ENCODE assay signal across 20 cellular contexts in genomic region chr2:151091583-151091982, GRCh38.
A peak's percentile ranks its signal among the peaks of the same experiment; 100 is the strongest.
DNase-seq lines count a peak whose midpoint lies in the region; ATAC-seq lines count a peak whose summit lies in the region.
"Had no signal": no experiment of that assay in that cellular context is flagged by ENCODE, and none has a peak within 500 bp of the region (broad histone marks: within the 10 kb centered on the region; RNA-seq: fewer than 3 reads in every experiment).

No MANE protein-coding gene starts in this region.

- H3K27me3 ChIP-seq in MG63 (no peaks in the 10 kb centered on the region), mesendoderm (ENCODE audit: insufficient read depth, low read length, poor library complexity) (no peaks in the 10 kb centered on the region)

- H2BK5ac ChIP-seq in mesendoderm (ENCODE audit: low read length) = no peak overlapping the region

- H3K23ac ChIP-seq in mesendoderm (ENCODE audit: low read length) = no peak overlapping the region

- H3K56ac ChIP-seq in mesendoderm (ENCODE audit: low read length) = no peak overlapping the region

- no peaks in the 10 kb centered on the region for H3K79me2 ChIP-seq in mesendoderm (ENCODE audit: control insufficient read depth, insufficient read depth, low read length)

- no peak overlapping the region for H3K27ac ChIP-seq in mesendoderm (ENCODE audit: low read depth, low read length)
- H3K27ac ChIP-seq: 22Rv1, A549 had no signal

- H3K79me1 ChIP-seq in mesendoderm (ENCODE audit: low read length) = no peaks in the 10 kb centered on the region

- H3K4me1 ChIP-seq in mesendoderm (ENCODE audit: control insufficient read depth, low read depth, low read length) = no peaks in the 10 kb centered on the region
- H3K4me1 ChIP-seq: A549 had no signal

- ATAC-seq in GM18502 (IDR thresholded peaks at IDR 0.05; ENCODE audit: poor library complexity, unreplicated experiment) = no peak
- ATAC-seq: A549, GM12878, GM23338 had no signal

- H3K4ac ChIP-seq in mesendoderm (ENCODE audit: low read depth, low read length) = no peak overlapping the region

- H3K9me3 ChIP-seq in MG63 = no peaks in the 10 kb centered on the region
- H3K9me3 ChIP-seq: A549 had no signal

- H3K18ac ChIP-seq in mesendoderm (ENCODE audit: low read length) = no peak overlapping the region

- peak overlapping the region; percentile 86 for H4K8ac ChIP-seq in mesendoderm (ENCODE audit: low read depth, low read length)

- no peak overlapping the region for H2BK15ac ChIP-seq in mesendoderm (replicated peaks; ENCODE audit: low read depth)

- H3K36me3 ChIP-seq in MG63 (no peaks in the 10 kb centered on the region), mesendoderm (ENCODE audit: control insufficient read depth, insufficient read depth, low read length) (no peaks in the 10 kb centered on the region)

- no peak overlapping the region for H4K5ac ChIP-seq in mesendoderm (ENCODE audit: low read length)

- no peak overlapping the region for H3K4me2 ChIP-seq in mesendoderm (ENCODE audit: low read length)
- H3K4me2 ChIP-seq: A549, GM23338 had no signal

- no peak overlapping the region for H3K9ac ChIP-seq in mesendoderm (ENCODE audit: low read length)

- H3K4me3 ChIP-seq in MG63 (no peak overlapping the region), mesendoderm (ENCODE audit: low read length) (no peak overlapping the region)
- H3K4me3 ChIP-seq: A549, GM12878, GM23338 had no signal

- no CpG with 5 or more reads among the region's 3 CpGs for WGBS in mesendoderm (ENCODE audit: extremely low coverage, insufficient coverage, low lambda C conversion rate)

- DNase-seq in AG20443 (ENCODE audit: low spot score) (peak; percentile 18), MG63 (peak; percentile 1), mesendoderm (no peak), superior temporal gyrus (ENCODE audit: extremely low spot score) (peak; percentile 50), Kasumi-1 (lab: John Stamatoyannopoulos, UW) (no peak)
- DNase-seq in activated CD4-positive, alpha-beta T cell treated with anti-CD3 and anti-CD28 coated beads, Interleukin-2, amount 50 U/mL, for 4 hours = no peak
- DNase-seq: C1 segment of cervical spinal cord; CD4-positive, CD25-positive, alpha-beta regulatory T cell; CD8-positive, alpha-beta memory T cell; COR-L47; DMS 273 treated with DMSO at 0.1 percent for 48 hours; DMS53; DND-41; EL; HCEC 1CT had no signal

- no peak overlapping the region for H2BK120ac ChIP-seq in mesendoderm (ENCODE audit: low read depth, low read length)

- no peak overlapping the region for H2AK5ac ChIP-seq in mesendoderm (ENCODE audit: low read length)

Comparison
In these comparisons a context has a peak if more than half of its experiments do, and no peak if none do; other contexts are left out.
1. DNase-seq: peak in AG20443 (single experiment), MG63 (single experiment) and superior temporal gyrus (single experiment); none in mesendoderm (single experiment), activated CD4-positive, alpha-beta T cell treated with anti-CD3 and anti-CD28 coated beads, Interleukin-2, amount 50 U/mL, for 4 hours (0 of 2) and Kasumi-1 (0 of 2).